Comparison of ENCODE assay signal across 8 cellular contexts in genomic region chr16:73713817-73714495, GRCh38.
DNase-seq lines count a peak whose midpoint lies in the region; ATAC-seq and TF ChIP-seq lines count a peak whose summit lies in the region.
"Had no signal": no experiment of that assay in that cellular context is flagged by ENCODE, and none has a peak within 500 bp of the region (broad histone marks: within the 10 kb centered on the region; RNA-seq: fewer than 3 reads in every experiment).

No MANE protein-coding gene starts in this region.

- H3K9me3 ChIP-seq in esophagus muscularis mucosa = no peaks in the 10 kb centered on the region

- peaks cover 0 to 20% (median 17%) of the 10 kb centered on the region in 4 donors for H3K4me1 ChIP-seq in esophagus muscularis mucosa

- no peak overlapping the region for H3K4me3 ChIP-seq in esophagus muscularis mucosa

- WGBS in esophagus muscularis mucosa = 78% methylated on average over 10 of the region's 10 CpGs

- H3K36me3 ChIP-seq in esophagus muscularis mucosa = no peaks in the 10 kb centered on the region

- H3K27me3 ChIP-seq in esophagus muscularis mucosa = no peaks in the 10 kb centered on the region

- DNase-seq in NCI-H2227 treated with DMSO at 0.1 percent for 48 hours (lab: John Stamatoyannopoulos, UW) = peak; percentile 63
- peak; percentile 66 for DNase-seq in esophagus muscularis mucosa (ENCODE audit: extremely low spot score)
- DNase-seq in sciatic nerve (ENCODE audit: low spot score) = peak; percentile 59
- no peak for DNase-seq in NCI-H345 treated with DMSO at 0.1 percent for 48 hours (lab: John Stamatoyannopoulos, UW; ENCODE audit: unreplicated experiment)
- DNase-seq: activated naive CD8-positive, alpha-beta T cell treated with anti-CD3 and anti-CD28 coated beads for 36 hours had no signal

- intact Hi-C loops in esophagus muscularis mucosa (cut with DNase I) (no loop called here), sciatic nerve (cut with DNase I) (no loop called here)

- TF ChIP-seq CTCF in GM12872 (IDR thresholded peaks at IDR 0.05; ENCODE audit: insufficient read depth, low read depth, low read length) (peak; percentile 37; the same call in 1 of the 3 replicates), esophagus muscularis mucosa (IDR thresholded peaks at IDR 0.05) (peak in 2 of 3 experiments; percentile 26 to 43)

- no peak for TF ChIP-seq POLR2A in esophagus muscularis mucosa (IDR thresholded peaks at IDR 0.05; ENCODE audit: low read depth)

- no peak for TF ChIP-seq EP300 in esophagus muscularis mucosa (IDR thresholded peaks at IDR 0.05)

- no peak overlapping the region for H3K27ac ChIP-seq in esophagus muscularis mucosa (replicated peaks in 1 of 4)

- peak; percentile 50 for ATAC-seq in sciatic nerve
- no peak for ATAC-seq in HG03196 (IDR thresholded peaks at IDR 0.05; ENCODE audit: unreplicated experiment)
- ATAC-seq in HG03342 (IDR thresholded peaks at IDR 0.05; ENCODE audit: unreplicated experiment) = no peak
